Comparison of ENCODE assay signal across 11 cellular contexts in genomic region chr7:12647364-12648219, GRCh38. TPM values are rescaled to one million over a fixed set of nuclear protein-coding genes. Genes with fewer than 3 reads are reported as not detected.
A peak's percentile ranks its signal among the peaks of the same experiment; 100 is the strongest.
DNase-seq lines count a peak whose midpoint lies in the region; ATAC-seq and TF ChIP-seq lines count a peak whose summit lies in the region.
"Had no signal": no experiment of that assay in that cellular context is flagged by ENCODE, and none has a peak within 500 bp of the region (broad histone marks: within the 10 kb centered on the region; RNA-seq: fewer than 3 reads in every experiment).

No MANE protein-coding gene starts in this region.

- ATAC-seq in SK-N-SH treated with all-trans-retinoic acid at 6 μM for 48 hours = peak; percentile 33
- no peak for ATAC-seq in HG02938 (IDR thresholded peaks at IDR 0.05; ENCODE audit: unreplicated experiment)

- TF ChIP-seq POLR2A in stomach (IDR thresholded peaks at IDR 0.05) = no peak

- H3K27me3 ChIP-seq in stomach = no peaks in the 10 kb centered on the region
- H3K27me3 ChIP-seq in ascending aorta = no peaks in the 10 kb centered on the region
- H3K27me3 ChIP-seq: tibial nerve had no signal

- WGBS in stomach, 5 donors = 44 to 53% (median 47%) methylated on average over 6 of the region's 6 CpGs

- no peak for TF ChIP-seq EP300 in stomach (IDR thresholded peaks at IDR 0.05)

- H3K36me3 ChIP-seq in stomach (no peaks in the 10 kb centered on the region), ascending aorta (no peaks in the 10 kb centered on the region)
- H3K36me3 ChIP-seq: prostate gland, tibial nerve had no signal

- intact Hi-C loops in stomach (cut with DNase I; ENCODE audit: low total_unique reads) = no loop called here
- intact Hi-C loops in ascending aorta (cut with DNase I) = no loop called here

- H3K4me1 ChIP-seq in stomach = peaks cover 0 to 30% (median 3%) of the 10 kb centered on the region in 4 donors
- no peaks in the 10 kb centered on the region for H3K4me1 ChIP-seq in ascending aorta
- H3K4me1 ChIP-seq: prostate gland, tibial nerve had no signal

- H3K27ac ChIP-seq in stomach (peak overlapping the region in 3 of 5 donors; percentile 14 to 51 (median 27)), ascending aorta (no peak overlapping the region)
- H3K27ac ChIP-seq: prostate gland, tibial nerve had no signal

- TF ChIP-seq CTCF in fibroblast of mammary gland (conservative IDR thresholded peaks at IDR 0.05; ENCODE audit: control insufficient read depth, insufficient read depth, low read depth, low read length) = no peak
- TF ChIP-seq CTCF in stomach (IDR thresholded peaks at IDR 0.05) = no peak
- TF ChIP-seq CTCF in ascending aorta (IDR thresholded peaks at IDR 0.05) = no peak

- H3K4me3 ChIP-seq in fibroblast of mammary gland (ENCODE audit: control insufficient read depth, low read depth, low read length) (no peak overlapping the region), stomach (no peak overlapping the region), ascending aorta (no peak overlapping the region)
- H3K4me3 ChIP-seq: prostate gland, tibial nerve had no signal

- DNase-seq in HS-27A (ENCODE audit: low read depth) = peak; percentile 73
- DNase-seq in fibroblast of mammary gland (ENCODE audit: low read depth) = peak; percentile 42
- DNase-seq in stomach = peak; percentile 64
- DNase-seq in ascending aorta (ENCODE audit: low spot score in 2 of 2) = no peak
- DNase-seq in islet precursor cell = no peak
- DNase-seq in cerebellar nuclear complex (lab: John Stamatoyannopoulos, UW) = no peak
- DNase-seq: NCI-H510A had no signal

- H3K9me3 ChIP-seq in stomach (no peaks in the 10 kb centered on the region), ascending aorta (no peaks in the 10 kb centered on the region)
- H3K9me3 ChIP-seq: prostate gland, tibial nerve had no signal

TF ChIP-seq in SK-N-SH treated with all-trans-retinoic acid at 6 μM for 48 hours, 23 proteins besides CTCF, POLR2A, EP300 and RAD21:
- TF ChIP-seq BACH2 (CRISPR knock-in tag; IDR thresholded peaks at IDR 0.05; ENCODE audit: borderline replicate concordance) (no peak), OSR1 (CRISPR knock-in tag; IDR thresholded peaks at IDR 0.05) (peak; percentile 15; the same call in 1 of the 2 replicates), CSRNP3 (CRISPR knock-in tag; IDR thresholded peaks at IDR 0.05) (no peak), SNAI2 (CRISPR knock-in tag; IDR thresholded peaks at IDR 0.05) (no peak), ZNF565 (CRISPR knock-in tag; conservative IDR thresholded peaks at IDR 0.05; ENCODE audit: low read depth) (no peak), ISL1 (CRISPR knock-in tag; IDR thresholded peaks at IDR 0.05) (peak; percentile 56)

RNA-seq across cellular contexts. Expression of gene ARL4A, which starts 39.8 kb away (rescaled TPM):
- total RNA-seq in stomach = 10 to 100 TPM in 4 of 5 donors, 1 to 10 TPM in 1; 1.2 to 55.4 (median 17.4) TPM
- polyA plus RNA-seq in stomach = 10 to 100 TPM; 25.4 to 46.5 (median 37.3) TPM
- 55.5 TPM for total RNA-seq in ascending aorta

Comparison
In these comparisons a context has a peak if more than half of its experiments do, and no peak if none do; other contexts are left out.
1. DNase-seq: peak in HS-27A (single experiment), fibroblast of mammary gland (single experiment) and stomach (single experiment); none in ascending aorta (0 of 2), islet precursor cell (single experiment) and cerebellar nuclear complex (0 of 2).
2. H3K27ac ChIP-seq: peak in stomach (3 of 5); none in ascending aorta (0 of 2).